25 cellular contexts compared by ENCODE assay signal in the genomic region with DNA sequence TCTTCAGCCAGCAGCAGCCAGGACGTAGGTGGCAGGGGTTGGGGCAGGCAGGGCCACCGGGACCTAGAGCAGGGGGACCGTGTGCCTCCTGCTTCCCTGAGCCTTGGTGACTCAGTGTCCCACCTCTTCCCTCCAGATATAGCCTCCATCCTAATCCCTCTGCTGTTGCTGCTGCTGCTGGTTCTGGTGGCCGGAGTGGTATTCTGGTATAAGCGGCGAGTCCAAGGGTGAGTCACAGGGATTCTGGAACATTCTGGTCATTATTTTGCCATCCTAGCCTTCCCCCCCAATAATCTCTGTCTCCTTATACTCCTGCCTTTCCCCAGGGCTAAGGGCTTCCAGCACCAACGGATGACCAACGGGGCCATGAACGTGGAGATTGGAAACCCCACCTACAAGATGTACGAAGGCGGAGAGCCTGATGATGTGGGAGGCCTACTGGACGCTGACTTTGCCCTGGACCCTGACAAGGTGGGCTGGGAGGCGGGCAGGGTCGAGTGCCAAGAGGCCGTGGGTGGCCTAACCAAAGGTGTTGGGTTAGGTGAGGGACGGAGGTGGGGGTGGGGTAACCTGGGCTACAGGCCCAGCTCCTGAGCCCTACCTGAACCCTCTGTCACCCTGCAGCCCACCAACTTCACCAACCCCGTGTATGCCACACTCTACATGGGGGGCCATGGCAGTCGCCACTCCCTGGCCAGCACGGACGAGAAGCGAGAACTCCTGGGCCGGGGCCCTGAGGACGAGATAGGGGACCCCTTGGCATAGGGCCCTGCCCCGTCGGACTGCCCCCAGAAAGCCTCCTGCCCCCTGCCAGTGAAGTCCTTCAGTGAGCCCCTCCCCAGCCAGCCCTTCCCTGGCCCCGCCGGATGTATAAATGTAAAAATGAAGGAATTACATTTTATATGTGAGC. TPM values are rescaled to one million over a fixed set of nuclear protein-coding genes. Genes with fewer than 3 reads are reported as not detected.
DNase-seq lines count a peak whose midpoint lies in the region; ATAC-seq and TF ChIP-seq lines count a peak whose summit lies in the region.
"Had no signal": no experiment of that assay in that cellular context is flagged by ENCODE, and none has a peak within 500 bp of the region (broad histone marks: within the 10 kb centered on the region; RNA-seq: fewer than 3 reads in every experiment).

No MANE protein-coding gene starts in this region.

- no peak overlapping the region for H2BK12ac ChIP-seq in H9 (ENCODE audit: insufficient read length, low read depth, low read length)

- H3K4me3 ChIP-seq in AG09309 (ENCODE audit: control insufficient read depth, low read depth, low read length): no peak overlapping the region
- H3K4me3 ChIP-seq: HAP-1, lung, mucosa of descending colon, SJSA1, testis had no signal

- H3K23me2 ChIP-seq in H9 (ENCODE audit: insufficient read length, low read depth, low read length, poor library complexity, severe bottlenecking): peaks cover 3% of the 10 kb centered on the region

- no peak overlapping the region for H3K4me2 ChIP-seq in H9 (ENCODE audit: insufficient read depth, insufficient read length, low read length)

- no peaks in the 10 kb centered on the region for H3K79me1 ChIP-seq in H9 (ENCODE audit: insufficient read depth, low read depth, low read length, poor library complexity, severe bottlenecking)

- no peaks in the 10 kb centered on the region for H4K20me1 ChIP-seq in H9 (ENCODE audit: control insufficient read depth, insufficient read depth, insufficient read length)

- no peak overlapping the region for H2AK5ac ChIP-seq in H9 (ENCODE audit: insufficient read length, low read length)

- no peak overlapping the region for H2BK5ac ChIP-seq in H9 (ENCODE audit: insufficient read length, low read length)

- H4K5ac ChIP-seq in H9 (ENCODE audit: insufficient read length, low read depth, low read length): no peak overlapping the region

- H3K4me1 ChIP-seq in H9 (ENCODE audit: insufficient read depth, low read length): peaks cover 8% of the 10 kb centered on the region
- H3K4me1 ChIP-seq: BE2C had no signal

- no peak overlapping the region for H3K4me3 Mint-ChIP-seq in H9
- no peak overlapping the region for H3K4me3 Mint-ChIP-seq in activated T-helper 2 cell treated with anti-CD3 and anti-CD28 coated beads, Interferon-gamma antibody, Interleukin-2, Interleukin-4, amounts not matched to agents 10 μg/mL and 5 μg/mL and 100 μg/mL, durations not matched to agents 14 hours and 24 hours and 36 hours (ENCODE audit: low read depth)
- no peak overlapping the region for H3K4me3 Mint-ChIP-seq in activated naive CD8-positive, alpha-beta T cell treated with anti-CD3 and anti-CD28 coated beads, Interleukin-2, amount 50 U/mL, for 24 hours
- H3K4me3 Mint-ChIP-seq: activated CD4-positive, alpha-beta memory T cell treated with anti-CD3 and anti-CD28 coated beads, Interleukin-2, amount 10 ng/mL, durations not matched to agents 7 days and 5 days; activated T-helper 17 cell treated with anti-CD3 and anti-CD28 coated beads, Interleukin-2, amount 50 U/mL, for 72 hours had no signal

- H3K14ac ChIP-seq in H9 (ENCODE audit: insufficient read depth, low read length): no peak overlapping the region

- H3K27ac ChIP-seq in H9 (ENCODE audit: insufficient read length, low read depth, low read length) (no peak overlapping the region), angular gyrus (ENCODE audit: low read depth, low read length) (peak overlapping the region; percentile 45)
- H3K27ac ChIP-seq: epithelial cell of prostate, parathyroid adenoma, SJSA1 had no signal

- H3K27me3 Mint-ChIP-seq in H9 (ENCODE audit: low read depth): peaks cover 33% of the 10 kb centered on the region
- H3K27me3 Mint-ChIP-seq in activated T-helper 2 cell treated with anti-CD3 and anti-CD28 coated beads, Interferon-gamma antibody, Interleukin-2, Interleukin-4, amounts not matched to agents 10 μg/mL and 5 μg/mL and 100 μg/mL, durations not matched to agents 14 hours and 24 hours and 36 hours (ENCODE audit: low read depth): peaks cover 28% of the 10 kb centered on the region
- H3K27me3 Mint-ChIP-seq in activated naive CD8-positive, alpha-beta T cell treated with anti-CD3 and anti-CD28 coated beads, Interleukin-2, amount 50 U/mL, for 24 hours: peaks cover 29% of the 10 kb centered on the region

- H3K4me1 Mint-ChIP-seq in H9: peaks cover 28% of the 10 kb centered on the region in 2 experiments
- H3K4me1 Mint-ChIP-seq in activated T-helper 2 cell treated with anti-CD3 and anti-CD28 coated beads, Interferon-gamma antibody, Interleukin-2, Interleukin-4, amounts not matched to agents 10 μg/mL and 5 μg/mL and 100 μg/mL, durations not matched to agents 14 hours and 24 hours and 36 hours (ENCODE audit: low read depth): peaks cover 25% of the 10 kb centered on the region
- peaks cover 21% of the 10 kb centered on the region for H3K4me1 Mint-ChIP-seq in activated naive CD8-positive, alpha-beta T cell treated with anti-CD3 and anti-CD28 coated beads, Interleukin-2, amount 50 U/mL, for 24 hours

- no peak overlapping the region for H2BK15ac ChIP-seq in H9 (ENCODE audit: low read depth, low read length)

- WGBS in H9 (ENCODE audit: extremely low coverage, insufficient read length, low lambda C conversion rate): no CpG with 5 or more reads among the region's 27 CpGs

- peaks cover 15% of the 10 kb centered on the region for H3K27me3 ChIP-seq in H9 (ENCODE audit: insufficient read depth, low read length)
- H3K27me3 ChIP-seq: testis had no signal

- no peak overlapping the region for H2BK20ac ChIP-seq in H9 (ENCODE audit: low read depth, low read length, poor library complexity, severe bottlenecking)

- no peak overlapping the region for H2AFZ ChIP-seq in H9 (ENCODE audit: low read length)
- H2AFZ ChIP-seq: parathyroid adenoma had no signal

- H3K9ac ChIP-seq in H9 (ENCODE audit: extremely low read depth, insufficient read length, low read length): no peak overlapping the region
- H3K9ac ChIP-seq: parathyroid adenoma had no signal

- H3T11ph ChIP-seq in H9 (ENCODE audit: low read length): no peak overlapping the region

- no peak overlapping the region for H2BK120ac ChIP-seq in H9 (ENCODE audit: low read depth, low read length, poor library complexity, severe bottlenecking)

- TF ChIP-seq CTCF in AG09309 (IDR thresholded peaks at IDR 0.05; ENCODE audit: control insufficient read depth, insufficient read depth, low read depth, low read length, missing control alignments) (peak; percentile 18), H9 (conservative IDR thresholded peaks at IDR 0.05) (no peak; the same call in 2 of the 3 replicates)

- H3K27ac Mint-ChIP-seq in H9: peak overlapping the region in 2 of 3 experiments; percentile 61 to 89; a peak in 1 of 7 replicates
- H3K27ac Mint-ChIP-seq in activated T-helper 2 cell treated with anti-CD3 and anti-CD28 coated beads, Interferon-gamma antibody, Interleukin-2, Interleukin-4, amounts not matched to agents 10 μg/mL and 5 μg/mL and 100 μg/mL, durations not matched to agents 14 hours and 24 hours and 36 hours: no peak overlapping the region
- no peak overlapping the region for H3K27ac Mint-ChIP-seq in activated naive CD8-positive, alpha-beta T cell treated with anti-CD3 and anti-CD28 coated beads, Interleukin-2, amount 50 U/mL, for 24 hours
- H3K27ac Mint-ChIP-seq: activated CD4-positive, alpha-beta memory T cell treated with anti-CD3 and anti-CD28 coated beads, Interleukin-2, amount 10 ng/mL, durations not matched to agents 7 days and 5 days; activated naive CD4-positive, alpha-beta T cell treated with anti-CD3 and anti-CD28 coated beads, Interleukin-2, amount 50 U/mL, for 72 hours; activated T-helper 17 cell treated with anti-CD3 and anti-CD28 coated beads, Interleukin-2, amount 50 U/mL, for 72 hours had no signal

- H3K36me3 Mint-ChIP-seq in H9 (ENCODE audit: insufficient read depth in 1 of 3, low read depth in 3 of 3): peaks cover 27 to 46% (median 43%) of the 10 kb centered on the region in 3 experiments
- H3K36me3 Mint-ChIP-seq in activated T-helper 2 cell treated with anti-CD3 and anti-CD28 coated beads, Interferon-gamma antibody, Interleukin-2, Interleukin-4, amounts not matched to agents 10 μg/mL and 5 μg/mL and 100 μg/mL, durations not matched to agents 14 hours and 24 hours and 36 hours (ENCODE audit: low read depth): no peaks in the 10 kb centered on the region
- H3K36me3 Mint-ChIP-seq in activated naive CD8-positive, alpha-beta T cell treated with anti-CD3 and anti-CD28 coated beads, Interleukin-2, amount 50 U/mL, for 24 hours (ENCODE audit: low read depth): no peaks in the 10 kb centered on the region
- H3K36me3 Mint-ChIP-seq: activated naive CD4-positive, alpha-beta T cell treated with anti-CD3 and anti-CD28 coated beads, Interleukin-2, amount 50 U/mL, for 72 hours had no signal

- H3K9me3 ChIP-seq in H9 (ENCODE audit: control insufficient read depth, low read depth, low read length): no peaks in the 10 kb centered on the region
- H3K9me3 ChIP-seq: BE2C, HAP-1, mucosa of descending colon, SJSA1, testis had no signal

- no peak overlapping the region for H3K23ac ChIP-seq in H9 (ENCODE audit: insufficient read length, low read depth, low read length)

- intact Hi-C loops in activated T-helper 2 cell treated with anti-CD3 and anti-CD28 coated beads, Interferon-gamma antibody, Interleukin-2, Interleukin-4, amounts not matched to agents 10 μg/mL and 5 μg/mL and 100 μg/mL, durations not matched to agents 14 hours and 24 hours and 36 hours (cut with micrococcal nuclease): no loop called here

- no peaks in the 10 kb centered on the region for H3K79me2 ChIP-seq in H9 (ENCODE audit: insufficient read depth, low read length)
- H3K79me2 ChIP-seq: parathyroid adenoma had no signal

- no peak for DNase-seq in AG09309 (ENCODE audit: low read depth)
- DNase-seq in H9: no peak
- DNase-seq in myocyte (ENCODE audit: low read depth): peak; percentile 47
- no peak for DNase-seq in activated T-helper 2 cell treated with anti-CD3 and anti-CD28 coated beads, Interferon-gamma antibody, Interleukin-2, Interleukin-4, amounts not matched to agents 10 μg/mL and 5 μg/mL and 100 μg/mL, durations not matched to agents 14 hours and 24 hours and 36 hours (ENCODE audit: low spot score)
- no peak for DNase-seq in activated naive CD8-positive, alpha-beta T cell treated with anti-CD3 and anti-CD28 coated beads, Interleukin-2, amount 50 U/mL, for 24 hours
- no peak for DNase-seq in HT-29 (ENCODE audit: low spot score)
- DNase-seq: activated CD4-positive, alpha-beta memory T cell treated with anti-CD3 and anti-CD28 coated beads, Interleukin-2, amount 10 ng/mL, durations not matched to agents 7 days and 5 days; BE2C; effector CD8-positive, alpha-beta T cell; KG1; NCI-H1436; NCI-H2081 treated with DMSO at 0.1 percent for 48 hours; NCI-H345; testis had no signal

- no peak overlapping the region for H4K8ac ChIP-seq in H9 (replicated peaks; ENCODE audit: insufficient read length, low read depth, low read length)

- no peak overlapping the region for H3K56ac ChIP-seq in H9 (ENCODE audit: insufficient read length, low read depth, low read length)

- no peak overlapping the region for H4K91ac ChIP-seq in H9 (ENCODE audit: insufficient read length, low read depth, low read length)

- ATAC-seq in activated naive CD8-positive, alpha-beta T cell treated with anti-CD3 and anti-CD28 coated beads, Interleukin-2, amount 50 U/mL, for 24 hours: no peak
- no peak for ATAC-seq in GM19455 (IDR thresholded peaks at IDR 0.05; ENCODE audit: unreplicated experiment)
- ATAC-seq: activated CD4-positive, CD25-positive, alpha-beta regulatory T cell treated with anti-CD3 and anti-CD28 coated beads, Interleukin-2, amount 50 U/mL, for 24 hours; activated naive CD4-positive, alpha-beta T cell treated with anti-CD3 and anti-CD28 coated beads, Interleukin-2, amount 50 U/mL, for 72 hours; activated T-helper 17 cell treated with anti-CD3 and anti-CD28 coated beads, Interleukin-2, amount 50 U/mL, for 72 hours; mucosa of descending colon had no signal

- H3K4ac ChIP-seq in H9 (ENCODE audit: low read depth, low read length): no peak overlapping the region

- no peak overlapping the region for H3K18ac ChIP-seq in H9 (ENCODE audit: insufficient read length, low read depth, low read length)

- H3K9me3 Mint-ChIP-seq in H9: no peaks in the 10 kb centered on the region
- H3K9me3 Mint-ChIP-seq in activated T-helper 2 cell treated with anti-CD3 and anti-CD28 coated beads, Interferon-gamma antibody, Interleukin-2, Interleukin-4, amounts not matched to agents 10 μg/mL and 5 μg/mL and 100 μg/mL, durations not matched to agents 14 hours and 24 hours and 36 hours: no peaks in the 10 kb centered on the region
- no peaks in the 10 kb centered on the region for H3K9me3 Mint-ChIP-seq in activated naive CD8-positive, alpha-beta T cell treated with anti-CD3 and anti-CD28 coated beads, Interleukin-2, amount 50 U/mL, for 24 hours
- H3K9me3 Mint-ChIP-seq: activated CD4-positive, alpha-beta memory T cell treated with anti-CD3 and anti-CD28 coated beads, Interleukin-2, amount 10 ng/mL, durations not matched to agents 7 days and 5 days; activated naive CD4-positive, alpha-beta T cell treated with anti-CD3 and anti-CD28 coated beads, Interleukin-2, amount 50 U/mL, for 72 hours; activated T-helper 17 cell treated with anti-CD3 and anti-CD28 coated beads, Interleukin-2, amount 50 U/mL, for 72 hours had no signal

RNA-seq across cellular contexts. Expression of gene NXPH4, which starts 4.5 kb away (rescaled TPM):
- total RNA-seq in H9 (2021) (2.1 and 2.8 TPM in 2 replicates), myocyte (2.4 and 4.3 TPM in 2 replicates)
- polyA plus RNA-seq in myocyte (2012): 5.5 TPM
- total RNA-seq in activated T-helper 2 cell treated with anti-CD3 and anti-CD28 coated beads, Interferon-gamma antibody, Interleukin-2, Interleukin-4, amounts not matched to agents 10 μg/mL and 5 μg/mL and 100 μg/mL, durations not matched to agents 14 hours and 24 hours and 36 hours: 0.82 and 0.90 TPM in 2 replicates
- 0.97 and 2.8 TPM in 2 replicates for total RNA-seq in HT-29 (2014; rRNA removed; shearing (Covaris generic))

RNA-seq across cellular contexts. Expression of gene SHMT2, which starts 17.5 kb away (rescaled TPM):
- 257 and 260 TPM in 2 replicates for total RNA-seq in H9 (2021)
- total RNA-seq in myocyte: 147 and 153 TPM in 2 replicates
- 292 TPM for polyA plus RNA-seq in myocyte (2012)
- 295 and 307 TPM in 2 replicates for total RNA-seq in activated T-helper 2 cell treated with anti-CD3 and anti-CD28 coated beads, Interferon-gamma antibody, Interleukin-2, Interleukin-4, amounts not matched to agents 10 μg/mL and 5 μg/mL and 100 μg/mL, durations not matched to agents 14 hours and 24 hours and 36 hours
- 295 and 298 TPM in 2 replicates for total RNA-seq in HT-29 (2014; rRNA removed; shearing (Covaris generic))

RNA-seq across cellular contexts. Expression of gene STAC3, which starts 38.9 kb away (rescaled TPM):
- total RNA-seq in H9 (2021) (2.0 and 2.8 TPM in 2 replicates), myocyte (594 and 728 TPM in 2 replicates)
- polyA plus RNA-seq in myocyte (2012): 337 TPM
- total RNA-seq in activated T-helper 2 cell treated with anti-CD3 and anti-CD28 coated beads, Interferon-gamma antibody, Interleukin-2, Interleukin-4, amounts not matched to agents 10 μg/mL and 5 μg/mL and 100 μg/mL, durations not matched to agents 14 hours and 24 hours and 36 hours: 5.6 and 6.1 TPM in 2 replicates
- total RNA-seq in HT-29 (2014; rRNA removed; shearing (Covaris generic)): 0.41 and 1.1 TPM in 2 replicates

Comparison
In these comparisons a context has a peak if more than half of its experiments do, and no peak if none do; other contexts are left out.
1. H3K27ac Mint-ChIP-seq: peak in H9 (2 of 3); none in activated T-helper 2 cell treated with anti-CD3 and anti-CD28 coated beads, Interferon-gamma antibody, Interleukin-2, Interleukin-4, amounts not matched to agents 10 μg/mL and 5 μg/mL and 100 μg/mL, durations not matched to agents 14 hours and 24 hours and 36 hours (single experiment) and activated naive CD8-positive, alpha-beta T cell treated with anti-CD3 and anti-CD28 coated beads, Interleukin-2, amount 50 U/mL, for 24 hours (single experiment).
2. RNA of gene STAC3, which starts 38.9 kb away (total RNA-seq): 594 to 728 TPM in myocyte; 5.6 to 6.1 TPM in activated T-helper 2 cell treated with anti-CD3 and anti-CD28 coated beads, Interferon-gamma antibody, Interleukin-2, Interleukin-4, amounts not matched to agents 10 μg/mL and 5 μg/mL and 100 μg/mL, durations not matched to agents 14 hours and 24 hours and 36 hours, 2.0 to 2.8 TPM in H9 and 0.41 to 1.1 TPM in HT-29; every median in the first group is over 10 times any median in the second.